In the genomic region with DNA sequence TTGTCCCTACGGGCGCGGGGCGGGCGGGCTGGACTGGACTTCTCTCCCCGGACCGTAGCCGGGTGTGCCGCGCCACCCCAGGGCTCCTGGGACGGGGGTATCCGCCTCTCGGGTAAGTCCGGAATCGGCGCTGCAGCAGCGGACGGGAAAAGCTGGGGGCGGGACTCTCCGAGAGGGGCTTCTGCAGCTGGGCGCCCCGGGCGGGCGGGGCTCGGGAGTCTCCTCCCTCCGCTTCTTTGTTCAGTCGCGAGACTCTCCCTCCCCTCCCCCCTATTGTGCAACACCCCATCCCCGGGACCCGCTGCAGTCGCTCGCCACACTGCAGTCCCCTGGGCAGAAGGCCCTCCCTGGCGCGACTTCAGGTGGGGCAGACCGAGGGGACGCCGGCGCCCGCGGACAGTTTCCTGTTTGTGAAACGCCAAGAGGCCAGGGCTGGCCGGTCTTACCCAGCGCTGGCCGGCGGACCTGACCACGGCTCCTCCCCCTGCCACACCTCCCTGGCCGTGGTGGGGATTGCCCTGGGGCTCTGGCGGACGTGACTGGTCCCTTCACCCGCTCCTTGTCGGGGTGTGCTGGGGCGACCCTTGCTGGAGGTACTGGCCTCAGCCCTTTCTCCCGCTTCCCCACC, we compare ENCODE assay signal across 8 cellular contexts. TPM values are rescaled to one million over a fixed set of nuclear protein-coding genes. Genes with fewer than 3 reads are reported as not detected.
A peak's percentile ranks its signal among the peaks of the same experiment; 100 is the strongest.
DNase-seq lines count a peak whose midpoint lies in the region; ATAC-seq and TF ChIP-seq lines count a peak whose summit lies in the region.

No MANE protein-coding gene starts in this region.

- peak overlapping the region; percentile 87 for H3K4me2 ChIP-seq in parathyroid adenoma (ENCODE audit: low read length)

- H3K27me3 ChIP-seq in cardiac muscle cell (no peaks in the 10 kb centered on the region), parathyroid adenoma (ENCODE audit: control insufficient read depth, insufficient read depth, low read length) (no peaks in the 10 kb centered on the region), thyroid gland (no peaks in the 10 kb centered on the region)

- ATAC-seq in HG02571 (IDR thresholded peaks at IDR 0.05; ENCODE audit: unreplicated experiment), result peak; percentile 48

- no peaks in the 10 kb centered on the region for H3K79me2 ChIP-seq in parathyroid adenoma

- peaks cover 27% of the 10 kb centered on the region for H3K36me3 ChIP-seq in cardiac muscle cell
- no peaks in the 10 kb centered on the region for H3K36me3 ChIP-seq in parathyroid adenoma (ENCODE audit: control insufficient read depth, insufficient read depth, low read length)
- H3K36me3 ChIP-seq in thyroid gland, result peaks cover 17% of the 10 kb centered on the region in 2 donors

- no peaks in the 10 kb centered on the region for H3K9me3 ChIP-seq in cardiac muscle cell (ENCODE audit: low read depth)
- no peaks in the 10 kb centered on the region for H3K9me3 ChIP-seq in parathyroid adenoma (ENCODE audit: control insufficient read depth, low read length)
- no peaks in the 10 kb centered on the region for H3K9me3 ChIP-seq in thyroid gland

- TF ChIP-seq CTCF in NB4 (IDR thresholded peaks at IDR 0.05; ENCODE audit: low read depth, low read length) (no peak), cardiac muscle cell (IDR thresholded peaks at IDR 0.05; ENCODE audit: low read depth, low read length) (no peak), parathyroid adenoma (IDR thresholded peaks at IDR 0.05) (no peak), thyroid gland (IDR thresholded peaks at IDR 0.05) (peak in 2 of 6 experiments; percentile 23 to 27)

- TF ChIP-seq POLR2A in NB4 (IDR thresholded peaks at IDR 0.05; ENCODE audit: extremely low read depth, insufficient read length), result no peak
- TF ChIP-seq POLR2A in thyroid gland (IDR thresholded peaks at IDR 0.05), result peak in 1 of 2 donors; percentile 79

- H3K4me1 ChIP-seq in cardiac muscle cell (ENCODE audit: low read depth), result peaks cover 24% of the 10 kb centered on the region
- peaks cover 12% of the 10 kb centered on the region for H3K4me1 ChIP-seq in parathyroid adenoma
- H3K4me1 ChIP-seq in thyroid gland, result peaks cover 10 to 18% of the 10 kb centered on the region in 2 donors

- peak overlapping the region; percentile 99 for H3K27ac ChIP-seq in cardiac muscle cell
- H3K27ac ChIP-seq in parathyroid adenoma, result peak overlapping the region; percentile 95
- peak overlapping the region; percentile 83 to 97 (median 94) for H3K27ac ChIP-seq in thyroid gland

- DNase-seq in GM03348 (ENCODE audit: low spot score) (peak; percentile 95), NB4 (ENCODE audit: low read depth) (peak; percentile 93), SKM-1 (lab: John Stamatoyannopoulos, UW; ENCODE audit: unreplicated experiment) (peak; percentile 60), cardiac muscle cell (ENCODE audit: low read depth in 1 of 2, low spot score in 1 of 2) (peak; percentile 93 to 94), thyroid gland (peak; percentile 93)
- peak; percentile 35 for DNase-seq in activated naive CD8-positive, alpha-beta T cell treated with anti-CD3 and anti-CD28 coated beads, Interleukin-2, amount 50 U/mL, for 16 hours (ENCODE audit: low read depth, low spot score)

- intact Hi-C loops in thyroid gland (cut with DNase I), result loop anchor here (5.0 kb wide), 1 partner anchor 81 kb away; a partner anchor contains a TSS

- peak overlapping the region; percentile 63 for H3K4me3 ChIP-seq in NB4 (ENCODE audit: low read depth, low read length)
- peak overlapping the region; percentile 88 for H3K4me3 ChIP-seq in cardiac muscle cell
- peak overlapping the region; percentile 84 for H3K4me3 ChIP-seq in parathyroid adenoma (ENCODE audit: low read depth, low read length)
- peak overlapping the region; percentile 79 to 95 (median 95) for H3K4me3 ChIP-seq in thyroid gland (replicated peaks in 1 of 3)

- 0% methylated on average over 9 to 19 of the region's 53 CpGs for WGBS in thyroid gland, 2 donors

- peak overlapping the region; percentile 91 for H3K9ac ChIP-seq in parathyroid adenoma

- peak overlapping the region; percentile 94 for H2AFZ ChIP-seq in parathyroid adenoma

RNA-seq across cellular contexts. Expression of a gene that starts 1.0 kb away (rescaled TPM):
- total RNA-seq in cardiac muscle cell, result 14.7 and 18.3 TPM in 2 replicates
- 15.0 and 20.1 TPM in 2 replicates for polyA plus RNA-seq in cardiac muscle cell
- 10 to 100 TPM; 24.7 to 41.8 (median 29.2) TPM for total RNA-seq in thyroid gland

Comparison
In these comparisons a context has a peak if more than half of its experiments do, and no peak if none do; other contexts are left out.
1. Peak in every context shown above with its lines: DNase-seq, ATAC-seq, H3K4me3 ChIP-seq and H3K27ac ChIP-seq.
2. DNase-seq: peak in every context shown above with its lines; median percentile 95 in GM03348; 94 in cardiac muscle cell; 93 in NB4; 93 in thyroid gland; 60 in SKM-1; 35 in activated naive CD8-positive, alpha-beta T cell treated with anti-CD3 and anti-CD28 coated beads, Interleukin-2, amount 50 U/mL, for 16 hours.